In genomic region chr2:47664817-47665216, GRCh38 we compare ENCODE assay signal across 12 cellular contexts.
DNase-seq lines count a peak whose midpoint lies in the region; ATAC-seq and TF ChIP-seq lines count a peak whose summit lies in the region.
"Had no signal": no experiment of that assay in that cellular context is flagged by ENCODE, and none has a peak within 500 bp of the region (broad histone marks: within the 10 kb centered on the region; RNA-seq: fewer than 3 reads in every experiment).

No MANE protein-coding gene starts in this region.

- POLR2A ChIA-PET in Panc1 (lab: Charles Lee): no interaction called here

- no peaks in the 10 kb centered on the region for H3K9me3 Mint-ChIP-seq in activated naive CD8-positive, alpha-beta T cell treated with anti-CD3 and anti-CD28 coated beads, Interleukin-2, amount 50 U/mL, for 24 hours
- H3K9me3 Mint-ChIP-seq: activated T-helper 2 cell treated with anti-CD3 and anti-CD28 coated beads, Interferon-gamma antibody, Interleukin-2, Interleukin-4, amounts not matched to agents 10 μg/mL and 5 μg/mL and 100 μg/mL, durations not matched to agents 14 hours and 24 hours and 36 hours; neural crest cell had no signal

- no peak overlapping the region for H3K27ac ChIP-seq in Panc1 (ENCODE audit: low read length)
- H3K27ac ChIP-seq in foreskin keratinocyte: no peak overlapping the region

- H3K4me3 Mint-ChIP-seq in activated naive CD8-positive, alpha-beta T cell treated with anti-CD3 and anti-CD28 coated beads, Interleukin-2, amount 50 U/mL, for 24 hours: no peak overlapping the region
- H3K4me3 Mint-ChIP-seq: neural crest cell had no signal

- TF ChIP-seq CTCF in GM13977 (IDR thresholded peaks at IDR 0.05; ENCODE audit: extremely low read depth, insufficient read depth, missing control alignments): peak; percentile 32
- TF ChIP-seq CTCF in Panc1 (IDR thresholded peaks at IDR 0.05): peak; percentile 52; the same call in 1 of the 2 replicates
- peak; percentile 48 for TF ChIP-seq CTCF in foreskin keratinocyte (conservative IDR thresholded peaks at IDR 0.05)

- no peaks in the 10 kb centered on the region for H3K4me1 ChIP-seq in Panc1 (ENCODE audit: control insufficient read depth, insufficient read depth, low read length)
- H3K4me1 ChIP-seq in foreskin keratinocyte: no peaks in the 10 kb centered on the region

- no peaks in the 10 kb centered on the region for H3K27me3 Mint-ChIP-seq in activated naive CD8-positive, alpha-beta T cell treated with anti-CD3 and anti-CD28 coated beads, Interleukin-2, amount 50 U/mL, for 24 hours

- intact Hi-C loops in Panc1 (cut with micrococcal nuclease; ENCODE audit: unreplicated experiment): no loop called here

- no TSS peak for BruUV-seq in Panc1 (replicated peaks; lab: Mats Ljungman, UMichigan)

- H3K27ac Mint-ChIP-seq in activated naive CD8-positive, alpha-beta T cell treated with anti-CD3 and anti-CD28 coated beads, Interleukin-2, amount 50 U/mL, for 24 hours: no peak overlapping the region
- H3K27ac Mint-ChIP-seq: activated T-helper 2 cell treated with anti-CD3 and anti-CD28 coated beads, Interferon-gamma antibody, Interleukin-2, Interleukin-4, amounts not matched to agents 10 μg/mL and 5 μg/mL and 100 μg/mL, durations not matched to agents 14 hours and 24 hours and 36 hours had no signal

- H3K9me3 ChIP-seq in Panc1 (ENCODE audit: control insufficient read depth, insufficient read depth, low read depth, low read length): no peaks in the 10 kb centered on the region

- ATAC-seq in Panc1: peak; percentile 63; the same call in 1 of the 2 replicates
- ATAC-seq in foreskin keratinocyte: no peak
- ATAC-seq in HG02840 (IDR thresholded peaks at IDR 0.05; ENCODE audit: low FRiP score, unreplicated experiment): no peak
- ATAC-seq in HG02678 (IDR thresholded peaks at IDR 0.05; ENCODE audit: unreplicated experiment): no peak
- ATAC-seq in activated naive CD8-positive, alpha-beta T cell treated with anti-CD3 and anti-CD28 coated beads, Interleukin-2, amount 50 U/mL, for 24 hours: no peak

- H3K36me3 Mint-ChIP-seq in activated naive CD8-positive, alpha-beta T cell treated with anti-CD3 and anti-CD28 coated beads, Interleukin-2, amount 50 U/mL, for 24 hours (ENCODE audit: low read depth): no peaks in the 10 kb centered on the region

- peak; percentile 18 for DNase-seq in Daoy (ENCODE audit: low read depth)
- DNase-seq in GM13977 (ENCODE audit: low spot score): no peak
- no peak for DNase-seq in Panc1 (ENCODE audit: low read depth, low spot score)
- DNase-seq in foreskin keratinocyte: no peak
- no peak for DNase-seq in activated CD4-positive, alpha-beta T cell treated with anti-CD3 and anti-CD28 coated beads for 4 hours
- no peak for DNase-seq in activated naive CD8-positive, alpha-beta T cell treated with anti-CD3 and anti-CD28 coated beads, Interleukin-2, amount 50 U/mL, for 24 hours
- DNase-seq: cerebellar nuclear complex, NCI-H1436 treated with DMSO at 0.1 percent for 48 hours had no signal

- CTCF ChIA-PET in Panc1 (lab: Charles Lee): interaction anchor here (1.0 kb wide), 1 partner anchor 228 kb away, joined by 11 read pairs; no protein-coding TSS in a partner anchor

- no peaks in the 10 kb centered on the region for H3K27me3 ChIP-seq in Panc1 (ENCODE audit: control insufficient read depth, insufficient read depth, low read length)
- H3K27me3 ChIP-seq in foreskin keratinocyte: peaks cover 5% of the 10 kb centered on the region

- in situ Hi-C loops in GM13977 (cut with MboI; ENCODE audit: low pct_unique_long_range_greater_than_20kb, low sequenced_read_pairs, unreplicated experiment): no loop called here
- in situ Hi-C loops in Panc1 (cut with HindIII; ENCODE audit: low pct_unique_long_range_greater_than_20kb, low sequenced_read_pairs): no loop called here

- no peak overlapping the region for H3K4me3 ChIP-seq in Panc1 (ENCODE audit: low read depth in 2 of 2, low read length in 2 of 2)

- H3K36me3 ChIP-seq in Panc1 (ENCODE audit: control insufficient read depth, insufficient read depth, low read length): no peaks in the 10 kb centered on the region

- H3K4me1 Mint-ChIP-seq in activated naive CD8-positive, alpha-beta T cell treated with anti-CD3 and anti-CD28 coated beads, Interleukin-2, amount 50 U/mL, for 24 hours: no peaks in the 10 kb centered on the region
